Comparison of ENCODE assay signal across 7 cellular contexts in genomic region chr2:18976112-18976961, GRCh38.
DNase-seq lines count a peak whose midpoint lies in the region; ATAC-seq and TF ChIP-seq lines count a peak whose summit lies in the region.

No MANE protein-coding gene starts in this region.

- peaks cover 25% of the 10 kb centered on the region for H3K4me1 Mint-ChIP-seq in WTC11

- CTCF ChIA-PET in WTC11 (lab: Charles Lee): interaction anchor here (0.9 kb wide), 1 partner anchor 286 kb away, joined by 3 read pairs; no protein-coding TSS in a partner anchor

- H3K27me3 Mint-ChIP-seq in WTC11 (ENCODE audit: low read depth): no peaks in the 10 kb centered on the region; the same call in 1 of the 2 replicates

- no peak for DNase-seq in WTC11 (ENCODE audit: low spot score)
- DNase-seq in myocyte (ENCODE audit: low read depth): peak; percentile 88
- DNase-seq in KG1 (lab: John Stamatoyannopoulos, UW): no peak
- DNase-seq in NCI-H2171 treated with DMSO at 0.1 percent for 48 hours (lab: John Stamatoyannopoulos, UW): no peak
- DNase-seq in middle frontal gyrus (ENCODE audit: extremely low spot score, low spot score): no peak

- ATAC-seq in GM19395 (IDR thresholded peaks at IDR 0.05; ENCODE audit: unreplicated experiment): peak; percentile 95
- peak; percentile 97 for ATAC-seq in HG03342 (IDR thresholded peaks at IDR 0.05; ENCODE audit: unreplicated experiment)
- ATAC-seq in WTC11: no peak

- H3K9me3 Mint-ChIP-seq in WTC11: no peaks in the 10 kb centered on the region

- peak overlapping the region; percentile 76; the same call in 1 of the 2 replicates for H3K27ac Mint-ChIP-seq in WTC11

- POLR2A ChIA-PET in WTC11 (lab: Charles Lee): no interaction called here

- H3K4me3 Mint-ChIP-seq in WTC11: no peak overlapping the region

- H3K36me3 Mint-ChIP-seq in WTC11: no peaks in the 10 kb centered on the region

- no peak for TF ChIP-seq CTCF in WTC11 (IDR thresholded peaks at IDR 0.05)

TF ChIP-seq in WTC11, 78 proteins besides CTCF, POLR2A, EP300 and RAD21:
- no peak for TF ChIP-seq ZNF416 (CRISPR knock-in tag; IDR thresholded peaks at IDR 0.05)
- no peak for TF ChIP-seq ATF3 (CRISPR knock-in tag; conservative IDR thresholded peaks at IDR 0.05)
- TF ChIP-seq ZNF121 (CRISPR knock-in tag; IDR thresholded peaks at IDR 0.05): no peak
- TF ChIP-seq FOXK1 (CRISPR knock-in tag; IDR thresholded peaks at IDR 0.05): no peak
- TF ChIP-seq MLX (CRISPR knock-in tag; IDR thresholded peaks at IDR 0.05): no peak
- TF ChIP-seq E2F5 (CRISPR knock-in tag; IDR thresholded peaks at IDR 0.05): no peak
- TF ChIP-seq ZNF317 (CRISPR knock-in tag; IDR thresholded peaks at IDR 0.05; ENCODE audit: borderline replicate concordance, low read depth): no peak
- TF ChIP-seq USF1 (CRISPR knock-in tag; IDR thresholded peaks at IDR 0.05): no peak
- no peak for TF ChIP-seq FOXP4 (CRISPR knock-in tag; IDR thresholded peaks at IDR 0.05)
- TF ChIP-seq ZNF232 (CRISPR knock-in tag; IDR thresholded peaks at IDR 0.05): no peak
- no peak for TF ChIP-seq ELF4 (CRISPR knock-in tag; IDR thresholded peaks at IDR 0.05; ENCODE audit: low read depth)
- no peak for TF ChIP-seq TCF7 (CRISPR knock-in tag; IDR thresholded peaks at IDR 0.05; ENCODE audit: low read depth)
- TF ChIP-seq E2F4 (CRISPR knock-in tag; IDR thresholded peaks at IDR 0.05; ENCODE audit: borderline replicate concordance, low read depth): no peak
- no peak for TF ChIP-seq STAT6 (CRISPR knock-in tag; conservative IDR thresholded peaks at IDR 0.05; ENCODE audit: low read depth)
- TF ChIP-seq MAX (CRISPR knock-in tag; IDR thresholded peaks at IDR 0.05): no peak
- TF ChIP-seq CBFB (CRISPR knock-in tag; IDR thresholded peaks at IDR 0.05; ENCODE audit: low read depth): no peak
